In genomic region chr1:67441183-67441582, GRCh38 we compare ENCODE assay signal across 9 cellular contexts. TPM values are rescaled to one million over a fixed set of nuclear protein-coding genes. Genes with fewer than 3 reads are reported as not detected.
A peak's percentile ranks its signal among the peaks of the same experiment; 100 is the strongest.
DNase-seq lines count a peak whose midpoint lies in the region; ATAC-seq and TF ChIP-seq lines count a peak whose summit lies in the region.
"Had no signal": no experiment of that assay in that cellular context is flagged by ENCODE, and none has a peak within 500 bp of the region (broad histone marks: within the 10 kb centered on the region; RNA-seq: fewer than 3 reads in every experiment).

No MANE protein-coding gene starts in this region.

- peak overlapping the region; percentile 89 for H3K27ac Mint-ChIP-seq in activated T-cell treated with anti-CD3 and anti-CD28 coated beads, Interleukin-2, amount 50 U/mL, for 24 hours
- H3K27ac Mint-ChIP-seq: activated naive CD8-positive, alpha-beta T cell had no signal

- TF ChIP-seq CTCF in GM12865 (IDR thresholded peaks at IDR 0.05; ENCODE audit: insufficient read depth, low read depth, low read length, missing control alignments), result no peak
- TF ChIP-seq CTCF in testis (IDR thresholded peaks at IDR 0.05), result no peak
- TF ChIP-seq CTCF in esophagus squamous epithelium (IDR thresholded peaks at IDR 0.05), result no peak

- ATAC-seq in HG02870 (IDR thresholded peaks at IDR 0.05; ENCODE audit: unreplicated experiment), result peak; percentile 48

- H3K36me3 ChIP-seq in testis (ENCODE audit: low read depth, missing control alignments) (no peaks in the 10 kb centered on the region), esophagus squamous epithelium (no peaks in the 10 kb centered on the region)

- H3K27me3 ChIP-seq in testis (no peaks in the 10 kb centered on the region), esophagus squamous epithelium (no peaks in the 10 kb centered on the region)

- DNase-seq in GM12865 (ENCODE audit: low read depth) (peak; percentile 43), left kidney (ENCODE audit: low read depth, low spot score) (peak; percentile 65), testis (peak; percentile 58), esophagus squamous epithelium (lab: John Stamatoyannopoulos, UW) (no peak), SIG-M5 (lab: John Stamatoyannopoulos, UW) (no peak), OCI-M2 (lab: John Stamatoyannopoulos, UW; ENCODE audit: unreplicated experiment) (no peak)
- DNase-seq in activated T-cell treated with anti-CD3 and anti-CD28 coated beads, Interleukin-2, amount 50 U/mL, for 24 hours, result no peak

- WGBS in testis, 2 donors, result 22 to 30% methylated on average over 3 of the region's 3 CpGs
- WGBS in esophagus squamous epithelium, 2 donors, result 25 to 42% methylated on average over 3 of the region's 3 CpGs

- peak overlapping the region; percentile 24 for H3K4me3 Mint-ChIP-seq in activated T-cell treated with anti-CD3 and anti-CD28 coated beads, Interleukin-2, amount 50 U/mL, for 24 hours
- H3K4me3 Mint-ChIP-seq: activated naive CD8-positive, alpha-beta T cell had no signal

- H3K4me1 Mint-ChIP-seq in activated T-cell treated with anti-CD3 and anti-CD28 coated beads, Interleukin-2, amount 50 U/mL, for 24 hours (ENCODE audit: low read depth), result peaks cover 18% of the 10 kb centered on the region

- H3K27ac ChIP-seq in testis (peak overlapping the region in 1 of 2 donors; percentile 27), esophagus squamous epithelium (no peak overlapping the region)

- H3K9me3 ChIP-seq in testis, result no peaks in the 10 kb centered on the region
- H3K9me3 ChIP-seq in esophagus squamous epithelium, result no peaks in the 10 kb centered on the region

- no peaks in the 10 kb centered on the region for H3K36me3 Mint-ChIP-seq in activated T-cell treated with anti-CD3 and anti-CD28 coated beads, Interleukin-2, amount 50 U/mL, for 24 hours (ENCODE audit: low read depth)
- H3K36me3 Mint-ChIP-seq: activated naive CD8-positive, alpha-beta T cell had no signal

- no peaks in the 10 kb centered on the region for H3K4me1 ChIP-seq in testis
- peaks cover 0 to 19% (median 0%) of the 10 kb centered on the region in 3 donors for H3K4me1 ChIP-seq in esophagus squamous epithelium

- peaks cover 3% of the 10 kb centered on the region for H3K27me3 Mint-ChIP-seq in activated T-cell treated with anti-CD3 and anti-CD28 coated beads, Interleukin-2, amount 50 U/mL, for 24 hours

- H3K4me3 ChIP-seq in GM12865 (ENCODE audit: low read depth, low read length), result no peak overlapping the region
- H3K4me3 ChIP-seq in testis, result no peak overlapping the region
- no peak overlapping the region for H3K4me3 ChIP-seq in esophagus squamous epithelium

- H3K9me3 Mint-ChIP-seq in activated T-cell treated with anti-CD3 and anti-CD28 coated beads, Interleukin-2, amount 50 U/mL, for 24 hours, result no peaks in the 10 kb centered on the region

- TF ChIP-seq POLR2A in testis (IDR thresholded peaks at IDR 0.05), result no peak
- TF ChIP-seq POLR2A in esophagus squamous epithelium (IDR thresholded peaks at IDR 0.05), result no peak

- intact Hi-C loops in testis (cut with DNase I; ENCODE audit: low total_unique reads) (no loop called here), esophagus squamous epithelium (cut with DNase I) (no loop called here)

RNA-seq across cellular contexts. Expression of gene SERBP1, which starts 11.0 kb away (rescaled TPM):
- total RNA-seq in testis, result 100 to 1,000 TPM; 180 to 185 TPM
- 237 TPM for polyA plus RNA-seq in testis (ENCODE audit: insufficient read depth, low read depth, low replicate concordance)
- total RNA-seq in esophagus squamous epithelium, result 100 to 1,000 TPM; 282 to 394 (median 357) TPM

Comparison
In these comparisons a context has a peak if more than half of its experiments do, and no peak if none do; other contexts are left out.
1. DNase-seq: peak in GM12865 (single experiment), left kidney (single experiment) and testis (single experiment); none in activated T-cell treated with anti-CD3 and anti-CD28 coated beads, Interleukin-2, amount 50 U/mL, for 24 hours (single experiment), esophagus squamous epithelium (single experiment), SIG-M5 (single experiment) and OCI-M2 (single experiment).